16 cellular contexts compared by ENCODE assay signal in the genomic region with DNA sequence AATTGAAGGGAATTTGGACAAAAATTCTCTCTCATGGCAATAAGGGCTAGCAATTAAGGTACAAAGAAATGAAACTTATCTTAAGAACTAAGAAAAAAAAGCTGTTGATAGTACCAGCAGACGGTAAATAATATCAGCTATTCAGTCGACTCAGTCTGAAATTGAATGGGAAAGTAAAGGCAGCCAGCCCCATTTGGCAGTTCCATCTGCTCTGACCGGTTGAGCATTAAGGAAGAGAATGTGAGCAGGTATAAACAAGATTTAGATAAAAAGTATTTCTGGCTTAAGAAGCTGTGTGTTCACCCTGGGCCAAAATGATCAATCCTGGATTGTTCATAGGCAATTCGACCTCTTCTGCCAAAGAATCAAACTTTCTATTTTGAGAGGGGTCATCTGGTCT.
DNase-seq lines count a peak whose midpoint lies in the region; ATAC-seq, FAIRE-seq and TF ChIP-seq lines count a peak whose summit lies in the region.
"Had no signal": no experiment of that assay in that cellular context is flagged by ENCODE, and none has a peak within 500 bp of the region (broad histone marks: within the 10 kb centered on the region; RNA-seq: fewer than 3 reads in every experiment).

No MANE protein-coding gene starts in this region.

- DNase-seq in G401 (ENCODE audit: low spot score), result peak; percentile 40
- peak; percentile 18 for DNase-seq in NCI-H446 treated with DMSO at 0.1 percent for 48 hours (lab: John Stamatoyannopoulos, UW)
- no peak for DNase-seq in GM19239 (ENCODE audit: insufficient read length, low spot score)
- no peak for DNase-seq in NCI-H187 (lab: John Stamatoyannopoulos, UW)
- DNase-seq in NCI-H2029 (lab: John Stamatoyannopoulos, UW), result no peak
- DNase-seq: ACHN; BE2C; CD4-positive, alpha-beta T cell; DMS53; H9; KG1 had no signal

- no peak for ATAC-seq in HG03095 (IDR thresholded peaks at IDR 0.05; ENCODE audit: unreplicated experiment)
- ATAC-seq: GM12878 had no signal

- H3K36me3 Mint-ChIP-seq in nephron (ENCODE audit: low read depth), result no peaks in the 10 kb centered on the region

- no peak overlapping the region for H3K4me3 Mint-ChIP-seq in nephron
- H3K4me3 Mint-ChIP-seq: CD4-positive, alpha-beta T cell; H9 had no signal

- in situ Hi-C loops in G401 (cut with HindIII; ENCODE audit: low sequenced_read_pairs), result loop anchor here (25.0 kb wide), 1 partner anchor 179 kb away; no protein-coding TSS in a partner anchor

- peak overlapping the region; percentile 85 to 96 (median 96) for H3K27ac Mint-ChIP-seq in nephron
- H3K27ac Mint-ChIP-seq: CD4-positive, alpha-beta T cell; H9 had no signal

- peaks cover 60% of the 10 kb centered on the region for H3K4me1 Mint-ChIP-seq in nephron

- peaks cover 3% of the 10 kb centered on the region for H3K27me3 Mint-ChIP-seq in nephron (ENCODE audit: low read depth)

- no peaks in the 10 kb centered on the region for H3K9me3 Mint-ChIP-seq in nephron
- H3K9me3 Mint-ChIP-seq: CD4-positive, alpha-beta T cell; H9 had no signal

- no peak for FAIRE-seq in GM19239 (lab: Jason Lieb, UNC)
- FAIRE-seq: A204.1, GM12878, H1 had no signal

- TF ChIP-seq CTCF in nephron (IDR thresholded peaks at IDR 0.05; ENCODE audit: unreplicated experiment in 3 of 3), result no peak

Comparison
In these comparisons a context has a peak if more than half of its experiments do, and no peak if none do; other contexts are left out.
1. DNase-seq: peak in G401 (single experiment) and NCI-H446 treated with DMSO at 0.1 percent for 48 hours (single experiment); none in GM19239 (single experiment), NCI-H187 (0 of 2) and NCI-H2029 (single experiment).